ENCODE assay signal across 8 cellular contexts in genomic region chr22:37197451-37198289, GRCh38. TPM values are rescaled to one million over a fixed set of nuclear protein-coding genes. Genes with fewer than 3 reads are reported as not detected.
A peak's percentile ranks its signal among the peaks of the same experiment; 100 is the strongest.
DNase-seq lines count a peak whose midpoint lies in the region; ATAC-seq and TF ChIP-seq lines count a peak whose summit lies in the region.

No MANE protein-coding gene starts in this region.

- no peaks in the 10 kb centered on the region for H3K9me3 Mint-ChIP-seq in endothelial cell (ENCODE audit: unreplicated experiment)
- H3K9me3 Mint-ChIP-seq in nephron progenitor cell = peaks cover 15% of the 10 kb centered on the region

- peak overlapping the region; percentile 98 for H3K27ac ChIP-seq in RWPE1

- CTCF ChIA-PET in RWPE1 (lab: Yijun Ruan, JAX) = interaction anchor here (0.6 to 0.7 kb wide), 3 partner anchors 109 to 859 kb away, joined by 3 read pairs; no protein-coding TSS in a partner anchor

- H3K27me3 Mint-ChIP-seq in endothelial cell (ENCODE audit: unreplicated experiment) = peaks cover 1% of the 10 kb centered on the region
- H3K27me3 Mint-ChIP-seq in nephron progenitor cell (ENCODE audit: low read depth, poor library complexity) = peaks cover 3% of the 10 kb centered on the region

- POLR2A ChIA-PET in RWPE1 (lab: Yijun Ruan, JAX; ENCODE audit: low non-redundant PET) = no interaction called here

- TF ChIP-seq CTCF in RWPE1 (conservative IDR thresholded peaks at IDR 0.05; ENCODE audit: low read depth) = no peak
- TF ChIP-seq CTCF in endothelial cell (IDR thresholded peaks at IDR 0.05; ENCODE audit: unreplicated experiment) = no peak
- no peak for TF ChIP-seq CTCF in nephron progenitor cell (IDR thresholded peaks at IDR 0.05)

- H3K27me3 ChIP-seq in H7 (ENCODE audit: control insufficient read depth, insufficient read depth, low read length) = no peaks in the 10 kb centered on the region

- H3K36me3 Mint-ChIP-seq in endothelial cell (ENCODE audit: low read depth, unreplicated experiment) = peaks cover 8% of the 10 kb centered on the region
- peaks cover 2% of the 10 kb centered on the region for H3K36me3 Mint-ChIP-seq in nephron progenitor cell (ENCODE audit: low read depth)

- H3K4me3 ChIP-seq in H7 (ENCODE audit: insufficient read depth, low read depth, low read length) = no peak overlapping the region

- H3K4me3 Mint-ChIP-seq in endothelial cell (ENCODE audit: unreplicated experiment) (peak overlapping the region; percentile 82), nephron progenitor cell (peak overlapping the region; percentile 79)

- H3K4me1 Mint-ChIP-seq in endothelial cell (ENCODE audit: unreplicated experiment) = peaks cover 3% of the 10 kb centered on the region
- H3K4me1 Mint-ChIP-seq in nephron progenitor cell = peaks cover 42% of the 10 kb centered on the region

- DNase-seq in H7 = peak; percentile 35
- DNase-seq in RWPE1 (ENCODE audit: low spot score) = peak; percentile 92
- DNase-seq in endothelial cell (ENCODE audit: low spot score) = no peak
- no peak for DNase-seq in nephron progenitor cell
- DNase-seq in COLO668 (lab: John Stamatoyannopoulos, UW; ENCODE audit: unreplicated experiment) = no peak
- no peak for DNase-seq in NCI-H345 (lab: John Stamatoyannopoulos, UW)

- ATAC-seq in HG03469 (IDR thresholded peaks at IDR 0.05; ENCODE audit: unreplicated experiment) (no peak), GM19455 (IDR thresholded peaks at IDR 0.05; ENCODE audit: unreplicated experiment) (no peak)

- no peak overlapping the region for H3K27ac Mint-ChIP-seq in endothelial cell (ENCODE audit: unreplicated experiment)
- peak overlapping the region; percentile 94 for H3K27ac Mint-ChIP-seq in nephron progenitor cell

- H3K36me3 ChIP-seq in H7 (replicated peaks; ENCODE audit: control insufficient read depth, insufficient read depth, low read length) = no peaks in the 10 kb centered on the region; the same call in 1 of the 2 replicates

RNA-seq across cellular contexts. Expression of gene C1QTNF6, which starts 9.6 kb away (rescaled TPM):
- total RNA-seq in H7 (2014; rRNA removed; shearing (Covaris generic)) = 4.9 and 5.4 TPM in 2 replicates
- 32.7 TPM for total RNA-seq in endothelial cell (ENCODE audit: unreplicated experiment)

RNA-seq across cellular contexts. Expression of gene SSTR3, which starts 14.6 kb away (rescaled TPM):
- 0.21 TPM in 1 of 2 replicates, not detected in the other for total RNA-seq in H7 (2014; rRNA removed; shearing (Covaris generic))
- total RNA-seq in endothelial cell (ENCODE audit: unreplicated experiment) = 0.13 TPM

RNA-seq across cellular contexts. Expression of gene RAC2, which starts 46.4 kb away (rescaled TPM):
- total RNA-seq in H7 (2014; rRNA removed; shearing (Covaris generic)) = 9.4 and 9.6 TPM in 2 replicates
- total RNA-seq in endothelial cell (ENCODE audit: unreplicated experiment) = 16.6 TPM

RNA-seq across cellular contexts. Expression of gene IL2RB, which starts 48.0 kb away (rescaled TPM):
- 0.21 and 0.41 TPM in 2 replicates for total RNA-seq in H7 (2014; rRNA removed; shearing (Covaris generic))
- 0.51 TPM for total RNA-seq in endothelial cell (ENCODE audit: unreplicated experiment)

Comparison
In these comparisons a context has a peak if more than half of its experiments do, and no peak if none do; other contexts are left out.
1. DNase-seq: peak in H7 (single experiment) and RWPE1 (single experiment); none in endothelial cell (single experiment), nephron progenitor cell (single experiment), COLO668 (single experiment) and NCI-H345 (single experiment).